Comparison of ENCODE assay signal across 1 cellular context in the genomic region with DNA sequence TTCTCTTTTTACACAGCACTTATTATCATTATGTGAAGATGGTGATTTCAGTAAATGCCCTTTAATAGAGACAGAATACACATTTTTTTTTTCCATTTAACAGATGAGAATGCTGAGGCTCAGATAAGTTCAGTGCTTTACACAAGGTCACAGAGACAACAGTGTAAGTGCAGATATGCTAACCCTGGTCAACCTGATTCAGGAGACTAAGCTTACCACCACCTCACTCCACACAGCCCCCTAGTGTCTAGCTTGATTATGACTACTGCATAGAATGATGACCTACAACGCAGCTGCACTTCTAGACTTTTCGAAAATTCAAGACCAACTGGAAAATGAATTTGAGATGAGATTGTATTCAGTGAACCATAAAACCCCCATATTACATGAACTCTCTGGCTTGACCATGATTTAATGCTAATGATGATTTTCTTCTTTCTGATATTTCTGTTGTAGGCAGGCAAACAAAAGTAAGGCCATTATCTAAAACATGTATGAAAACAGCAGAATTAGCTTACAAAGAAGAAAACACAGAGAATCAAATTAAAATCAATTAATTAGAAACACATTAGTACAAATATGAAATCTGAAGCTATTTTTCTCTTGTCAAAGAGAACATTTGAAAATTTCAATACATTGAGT.
TF ChIP-seq lines count a peak whose summit lies in the region.

No MANE protein-coding gene starts in this region.

TF ChIP-seq in Ishikawa, 13 proteins besides CTCF, POLR2A, EP300 and RAD21 (continued from another document):
- TF ChIP-seq, protein P1, sequence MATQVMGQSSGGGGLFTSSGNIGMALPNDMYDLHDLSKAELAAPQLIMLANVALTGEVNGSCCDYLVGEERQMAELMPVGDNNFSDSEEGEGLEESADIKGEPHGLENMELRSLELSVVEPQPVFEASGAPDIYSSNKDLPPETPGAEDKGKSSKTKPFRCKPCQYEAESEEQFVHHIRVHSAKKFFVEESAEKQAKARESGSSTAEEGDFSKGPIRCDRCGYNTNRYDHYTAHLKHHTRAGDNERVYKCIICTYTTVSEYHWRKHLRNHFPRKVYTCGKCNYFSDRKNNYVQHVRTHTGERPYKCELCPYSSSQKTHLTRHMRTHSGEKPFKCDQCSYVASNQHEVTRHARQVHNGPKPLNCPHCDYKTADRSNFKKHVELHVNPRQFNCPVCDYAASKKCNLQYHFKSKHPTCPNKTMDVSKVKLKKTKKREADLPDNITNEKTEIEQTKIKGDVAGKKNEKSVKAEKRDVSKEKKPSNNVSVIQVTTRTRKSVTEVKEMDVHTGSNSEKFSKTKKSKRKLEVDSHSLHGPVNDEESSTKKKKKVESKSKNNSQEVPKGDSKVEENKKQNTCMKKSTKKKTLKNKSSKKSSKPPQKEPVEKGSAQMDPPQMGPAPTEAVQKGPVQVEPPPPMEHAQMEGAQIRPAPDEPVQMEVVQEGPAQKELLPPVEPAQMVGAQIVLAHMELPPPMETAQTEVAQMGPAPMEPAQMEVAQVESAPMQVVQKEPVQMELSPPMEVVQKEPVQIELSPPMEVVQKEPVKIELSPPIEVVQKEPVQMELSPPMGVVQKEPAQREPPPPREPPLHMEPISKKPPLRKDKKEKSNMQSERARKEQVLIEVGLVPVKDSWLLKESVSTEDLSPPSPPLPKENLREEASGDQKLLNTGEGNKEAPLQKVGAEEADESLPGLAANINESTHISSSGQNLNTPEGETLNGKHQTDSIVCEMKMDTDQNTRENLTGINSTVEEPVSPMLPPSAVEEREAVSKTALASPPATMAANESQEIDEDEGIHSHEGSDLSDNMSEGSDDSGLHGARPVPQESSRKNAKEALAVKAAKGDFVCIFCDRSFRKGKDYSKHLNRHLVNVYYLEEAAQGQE (IDR thresholded peaks at IDR 0.05; ENCODE audit: low read depth): no peak
- TF ChIP-seq, protein P2, sequence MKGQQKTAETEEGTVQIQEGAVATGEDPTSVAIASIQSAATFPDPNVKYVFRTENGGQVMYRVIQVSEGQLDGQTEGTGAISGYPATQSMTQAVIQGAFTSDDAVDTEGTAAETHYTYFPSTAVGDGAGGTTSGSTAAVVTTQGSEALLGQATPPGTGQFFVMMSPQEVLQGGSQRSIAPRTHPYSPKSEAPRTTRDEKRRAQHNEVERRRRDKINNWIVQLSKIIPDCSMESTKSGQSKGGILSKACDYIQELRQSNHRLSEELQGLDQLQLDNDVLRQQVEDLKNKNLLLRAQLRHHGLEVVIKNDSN (IDR thresholded peaks at IDR 0.05): no peak
- TF ChIP-seq CREB1 (IDR thresholded peaks at IDR 0.05; ENCODE audit: low read depth): no peak
- no peak for TF ChIP-seq CEBPB (IDR thresholded peaks at IDR 0.05)
- no peak for TF ChIP-seq TEAD4 (IDR thresholded peaks at IDR 0.05)
- TF ChIP-seq, protein P3, sequence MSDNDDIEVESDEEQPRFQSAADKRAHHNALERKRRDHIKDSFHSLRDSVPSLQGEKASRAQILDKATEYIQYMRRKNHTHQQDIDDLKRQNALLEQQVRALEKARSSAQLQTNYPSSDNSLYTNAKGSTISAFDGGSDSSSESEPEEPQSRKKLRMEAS (IDR thresholded peaks at IDR 0.05): no peak
- TF ChIP-seq ZBTB7A (IDR thresholded peaks at IDR 0.05; ENCODE audit: low read depth): no peak
- TF ChIP-seq TCF12 (IDR thresholded peaks at IDR 0.05; ENCODE audit: low read depth): no peak
- TF ChIP-seq YY1 (IDR thresholded peaks at IDR 0.05; ENCODE audit: low read depth): no peak
